In genomic region chr1:201163036-201163435, GRCh38 we compare ENCODE assay signal across 10 cellular contexts. TPM values are rescaled to one million over a fixed set of nuclear protein-coding genes. Genes with fewer than 3 reads are reported as not detected.
"Had no signal": no experiment of that assay in that cellular context is flagged by ENCODE, and none has a peak within 500 bp of the region (broad histone marks: within the 10 kb centered on the region; RNA-seq: fewer than 3 reads in every experiment).

No MANE protein-coding gene starts in this region.

RNA-seq across cellular contexts. Expression of gene IGFN1, which starts 27.6 kb away (rescaled TPM):
- total RNA-seq: OCI-LY7, Peyer's patch, Right ventricle myocardium inferior, Right ventricle myocardium superior, SJCRH30 had no signal

RNA-seq across cellular contexts. Expression of gene ASCL5, which starts 36.1 kb away (rescaled TPM):
- total RNA-seq: OCI-LY7, Peyer's patch, Right ventricle myocardium inferior, Right ventricle myocardium superior, RPMI7951, SJCRH30, SJSA1, SK-MEL-5 had no signal

RNA-seq across cellular contexts. Expression of gene CACNA1S, which starts 50.8 kb away (rescaled TPM):
- total RNA-seq: OCI-LY7, PC-3, PC-9, Peyer's patch, Right ventricle myocardium inferior, Right ventricle myocardium superior, RPMI7951, SJSA1, SK-MEL-5 had no signal
